In genomic region chr20:57436223-57436545, GRCh38 we compare ENCODE assay signal across 1 cellular context.
TF ChIP-seq lines count a peak whose summit lies in the region.

No MANE protein-coding gene starts in this region.

TF ChIP-seq in H1, 55 proteins besides CTCF, POLR2A, EP300 and RAD21:
- TF ChIP-seq BRCA1 (IDR thresholded peaks at IDR 0.05; ENCODE audit: low read depth, low read length) (no peak), RXRA (IDR thresholded peaks at IDR 0.05; ENCODE audit: insufficient read depth, low read depth, low read length) (no peak), POU5F1 (IDR thresholded peaks at IDR 0.05; ENCODE audit: low read depth, low read length) (no peak), JUND (IDR thresholded peaks at IDR 0.05; ENCODE audit: low read length) (no peak), KDM5A (IDR thresholded peaks at IDR 0.05; ENCODE audit: low read length) (no peak), SUZ12 (IDR thresholded peaks at IDR 0.05; ENCODE audit: low read length) (no peak), EGR1 (IDR thresholded peaks at IDR 0.05; ENCODE audit: borderline replicate concordance, low read depth, low read length) (no peak), BCL11A (IDR thresholded peaks at IDR 0.05; ENCODE audit: low read depth in 2 of 2, low read length in 2 of 2) (no peak), TAF1 (IDR thresholded peaks at IDR 0.05; ENCODE audit: low read depth, low read length) (no peak), EZH2 (IDR thresholded peaks at IDR 0.05; ENCODE audit: low read depth, low read length, severe bottlenecking) (no peak), PHF8 (conservative IDR thresholded peaks at IDR 0.05; ENCODE audit: low read depth, low read length) (no peak), CTBP2 (IDR thresholded peaks at IDR 0.05; ENCODE audit: borderline replicate concordance, insufficient read depth, insufficient read length, low read length) (no peak)
- TF ChIP-seq, protein P1, sequence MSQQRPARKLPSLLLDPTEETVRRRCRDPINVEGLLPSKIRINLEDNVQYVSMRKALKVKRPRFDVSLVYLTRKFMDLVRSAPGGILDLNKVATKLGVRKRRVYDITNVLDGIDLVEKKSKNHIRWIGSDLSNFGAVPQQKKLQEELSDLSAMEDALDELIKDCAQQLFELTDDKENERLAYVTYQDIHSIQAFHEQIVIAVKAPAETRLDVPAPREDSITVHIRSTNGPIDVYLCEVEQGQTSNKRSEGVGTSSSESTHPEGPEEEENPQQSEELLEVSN (IDR thresholded peaks at IDR 0.05), result no peak
